12 cellular contexts compared by ENCODE assay signal in genomic region chr6:39338406-39338805, GRCh38.
"Had no signal": no experiment of that assay in that cellular context is flagged by ENCODE, and none has a peak within 500 bp of the region (broad histone marks: within the 10 kb centered on the region; RNA-seq: fewer than 3 reads in every experiment).

No MANE protein-coding gene starts in this region.

- ATAC-seq: heart left ventricle; left lobe of liver; stimulated activated naive CD8-positive, alpha-beta T cell treated with anti-CD3 and anti-CD28 coated beads, Interleukin-15, amount 100 ng/mL, for 72 hours had no signal

- DNase-seq: activated CD4-positive, alpha-beta T cell treated with anti-CD3 and anti-CD28 coated beads for 48 hours; activated CD8-positive, alpha-beta memory T cell treated with anti-CD3 and anti-CD28 coated beads for 24 hours; activated naive CD4-positive, alpha-beta T cell treated with anti-CD3 and anti-CD28 coated beads, Interleukin-2, amount 10 ng/mL, durations not matched to agents 7 days and 5 days; foreskin melanocyte; islet precursor cell; stimulated activated CD4-positive, alpha-beta T cell treated with anti-CD3 and anti-CD28 coated beads, Interleukin-4, amount 100 ng/mL, for 4 hours; stimulated activated naive CD8-positive, alpha-beta T cell treated with anti-CD3 and anti-CD28 coated beads, Interleukin-15, amount 100 ng/mL, for 72 hours; testis had no signal

- FAIRE-seq: colon, endothelial cell of umbilical vein had no signal
